In the genomic region with DNA sequence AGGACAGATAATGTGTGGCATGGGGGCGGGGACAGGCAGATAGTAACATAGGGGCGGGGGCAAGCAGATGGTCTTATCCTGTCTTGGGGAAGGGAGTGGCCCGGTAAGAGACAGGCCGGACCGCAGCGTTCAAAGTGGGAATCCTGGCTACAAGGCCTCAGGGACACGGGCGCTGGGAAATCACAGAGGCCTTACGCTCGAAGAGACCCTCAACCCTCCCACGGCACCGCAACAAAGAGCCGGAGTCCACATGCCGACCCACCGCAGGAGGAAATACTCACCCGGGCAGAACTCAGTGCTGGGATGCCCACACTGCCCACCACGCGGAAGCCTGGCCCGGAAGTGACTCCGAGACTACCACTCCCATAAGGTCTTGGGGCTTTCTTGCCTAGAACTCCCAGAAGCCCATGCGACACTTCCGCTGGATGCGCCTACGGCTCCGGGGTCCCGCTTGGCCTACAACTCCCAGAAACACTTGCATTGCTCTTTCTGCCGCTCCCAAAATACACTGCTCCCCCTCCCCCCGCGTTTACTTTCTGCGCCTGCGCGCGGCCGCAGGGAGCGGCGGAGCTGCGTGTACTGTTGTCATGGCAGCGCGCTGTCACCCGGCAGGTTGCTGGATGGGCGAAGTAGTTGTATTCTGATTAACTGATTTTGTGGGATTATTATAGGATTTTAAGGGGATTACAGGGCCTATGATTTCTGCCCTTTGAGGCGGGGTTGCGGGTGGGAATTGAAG, we compare ENCODE assay signal across 8 cellular contexts. TPM values are rescaled to one million over a fixed set of nuclear protein-coding genes. Genes with fewer than 3 reads are reported as not detected.
A peak's percentile ranks its signal among the peaks of the same experiment; 100 is the strongest.
DNase-seq lines count a peak whose midpoint lies in the region; ATAC-seq, FAIRE-seq and TF ChIP-seq lines count a peak whose summit lies in the region.

A gene (minus strand): TSS at position 344 of the 739 bp plus-strand sequence. CDS start 3,840 bp downstream, outside the sequence.

- H3K79me2 ChIP-seq in astrocyte (ENCODE audit: insufficient read depth, low read length), result peaks cover 37% of the 10 kb centered on the region

- peak; percentile 82 for FAIRE-seq in astrocyte (lab: Jason Lieb, UNC)

- peaks cover 8% of the 10 kb centered on the region for H3K36me3 Mint-ChIP-seq in T-helper 2 cell treated with Interferon-gamma antibody and Interleukin-4, amounts not matched to agents 5 μg/mL and 100 μg/mL, for 36 hours (ENCODE audit: low read depth)
- H3K36me3 Mint-ChIP-seq in astrocyte (ENCODE audit: low read depth, unreplicated experiment), result peaks cover 4% of the 10 kb centered on the region

- peak within 1 kb of the TSS; percentile 97 for H3K4me2 ChIP-seq in astrocyte (ENCODE audit: low read length)

- DNase-seq in NCI-H187 (lab: John Stamatoyannopoulos, UW), result peak; percentile 95 to 98
- peak; percentile 99 for DNase-seq in T-helper 2 cell treated with Interferon-gamma antibody and Interleukin-4, amounts not matched to agents 5 μg/mL and 100 μg/mL, for 36 hours (ENCODE audit: low spot score)
- DNase-seq in astrocyte (ENCODE audit: low read depth), result peak; percentile 99
- DNase-seq in right cardiac atrium, result peak; percentile 99
- DNase-seq in pulmonary artery endothelial cell (ENCODE audit: low read depth, low spot score), result peak; percentile 98
- DNase-seq in vagina (ENCODE audit: extremely low spot score in 2 of 2), result peak in 1 of 2 donors; percentile 99

- peak within 1 kb of the TSS; percentile 92 for H2AFZ ChIP-seq in astrocyte (ENCODE audit: low read depth, low read length)

- H3K36me3 ChIP-seq in astrocyte (ENCODE audit: insufficient read depth, low read length) (no peaks in the 10 kb centered on the region), vagina (peaks cover 0 to 5% of the 10 kb centered on the region in 2 donors)

- intact Hi-C loops in right cardiac atrium (cut with DNase I) (no loop called here), vagina (cut with DNase I) (no loop called here)

- peak within 1 kb of the TSS; percentile 96 for H3K27ac Mint-ChIP-seq in T-helper 2 cell treated with Interferon-gamma antibody and Interleukin-4, amounts not matched to agents 5 μg/mL and 100 μg/mL, for 36 hours
- H3K27ac Mint-ChIP-seq in astrocyte (ENCODE audit: unreplicated experiment), result peak within 1 kb of the TSS; percentile 98

- H3K4me1 ChIP-seq in astrocyte (ENCODE audit: insufficient read depth, low read length) (peaks cover 11% of the 10 kb centered on the region), right cardiac atrium (ENCODE audit: control insufficient read depth, insufficient read depth, low read length) (peaks cover 3% of the 10 kb centered on the region), vagina (peaks cover 16% of the 10 kb centered on the region)

- no peak for TF ChIP-seq POLR2A in vagina (IDR thresholded peaks at IDR 0.05)

- H3K4me3 Mint-ChIP-seq in T-helper 2 cell treated with Interferon-gamma antibody and Interleukin-4, amounts not matched to agents 5 μg/mL and 100 μg/mL, for 36 hours, result peak within 1 kb of the TSS; percentile 95
- peak within 1 kb of the TSS; percentile 98 for H3K4me3 Mint-ChIP-seq in astrocyte (ENCODE audit: unreplicated experiment)

- peak within 1 kb of the TSS; percentile 62 for H3K27ac ChIP-seq in astrocyte (ENCODE audit: low read depth, low read length)
- peak within 1 kb of the TSS; percentile 71 for H3K27ac ChIP-seq in right cardiac atrium (ENCODE audit: low read length)
- H3K27ac ChIP-seq in vagina, result peak within 1 kb of the TSS; percentile 53

- no peaks in the 10 kb centered on the region for H3K27me3 ChIP-seq in astrocyte (ENCODE audit: insufficient read depth, low read length)
- H3K27me3 ChIP-seq in right cardiac atrium (ENCODE audit: control insufficient read depth, insufficient read depth), result no peaks in the 10 kb centered on the region
- H3K27me3 ChIP-seq in vagina, result no peaks in the 10 kb centered on the region

- H3K9ac ChIP-seq in astrocyte (ENCODE audit: low read length), result peak within 1 kb of the TSS; percentile 86

- no peaks in the 10 kb centered on the region for H3K9me3 Mint-ChIP-seq in T-helper 2 cell treated with Interferon-gamma antibody and Interleukin-4, amounts not matched to agents 5 μg/mL and 100 μg/mL, for 36 hours
- no peaks in the 10 kb centered on the region for H3K9me3 Mint-ChIP-seq in astrocyte (ENCODE audit: unreplicated experiment)

- whole genome bisulfite sequencing in right cardiac atrium, result under 1% methylated on average over 43 of the region's 43 CpGs

- ATAC-seq in GM18498 (IDR thresholded peaks at IDR 0.05; ENCODE audit: unreplicated experiment) (peak; percentile 96), HG02938 (IDR thresholded peaks at IDR 0.05; ENCODE audit: unreplicated experiment) (peak; percentile 94), right cardiac atrium (peak; percentile 99)

- no peaks in the 10 kb centered on the region for H3K27me3 Mint-ChIP-seq in T-helper 2 cell treated with Interferon-gamma antibody and Interleukin-4, amounts not matched to agents 5 μg/mL and 100 μg/mL, for 36 hours (ENCODE audit: low read depth)
- no peaks in the 10 kb centered on the region for H3K27me3 Mint-ChIP-seq in astrocyte (ENCODE audit: low read depth, unreplicated experiment)

- H3K4me3 ChIP-seq in astrocyte (ENCODE audit: insufficient read depth, low read depth, low read length), result peak within 1 kb of the TSS; percentile 83
- H3K4me3 ChIP-seq in right cardiac atrium (ENCODE audit: low read length), result peak within 1 kb of the TSS; percentile 87
- peak within 1 kb of the TSS; percentile 51 to 83 for H3K4me3 ChIP-seq in vagina

- peaks cover 13% of the 10 kb centered on the region for H4K20me1 ChIP-seq in astrocyte (ENCODE audit: insufficient read depth, low read length)

- H3K9me3 ChIP-seq in astrocyte (ENCODE audit: insufficient read depth, low read depth, low read length) (no peaks in the 10 kb centered on the region), right cardiac atrium (ENCODE audit: control insufficient read depth, low read length) (no peaks in the 10 kb centered on the region), vagina (no peaks in the 10 kb centered on the region)

- TF ChIP-seq CTCF in astrocyte (IDR thresholded peaks at IDR 0.05; ENCODE audit: insufficient read depth, low read depth, low read length) (no peak), vagina (IDR thresholded peaks at IDR 0.05) (peak in 1 of 3 experiments; percentile 20)

- H3K4me1 Mint-ChIP-seq in T-helper 2 cell treated with Interferon-gamma antibody and Interleukin-4, amounts not matched to agents 5 μg/mL and 100 μg/mL, for 36 hours (ENCODE audit: low read depth), result peaks cover 21% of the 10 kb centered on the region
- H3K4me1 Mint-ChIP-seq in astrocyte (ENCODE audit: low read depth, unreplicated experiment), result peaks cover 4% of the 10 kb centered on the region

RNA-seq across cellular contexts. Expression of the gene that starts here (rescaled TPM):
- total RNA-seq in astrocyte (6.4 and 7.4 TPM in 2 replicates), right cardiac atrium (1 to 10 TPM; 4.2 to 5.3 (median 4.4) TPM), pulmonary artery endothelial cell (6.6 and 10.2 TPM in 2 replicates), vagina (8.8 TPM)
- 2.0 TPM for polyA plus RNA-seq in right cardiac atrium
